8 cellular contexts compared by ENCODE assay signal in genomic region chr17:58517928-58518609, GRCh38. TPM values are rescaled to one million over a fixed set of nuclear protein-coding genes. Genes with fewer than 3 reads are reported as not detected.
DNase-seq lines count a peak whose midpoint lies in the region; ATAC-seq lines count a peak whose summit lies in the region.

No MANE protein-coding gene starts in this region.

- intact Hi-C loops in left colon (cut with DNase I, micrococcal nuclease): loop anchor here in 1 of 2 donors (10.0 kb wide), 1 partner anchor 177 kb away; the partner anchor contains the start of genes RAD51C and TEX14

- H3K9me3 Mint-ChIP-seq in activated CD4-positive, alpha-beta T cell treated with anti-CD3 and anti-CD28 coated beads, Interleukin-2, amount 10 ng/mL, durations not matched to agents 7 days and 5 days: no peaks in the 10 kb centered on the region

- H3K4me3 Mint-ChIP-seq in activated CD4-positive, alpha-beta T cell treated with anti-CD3 and anti-CD28 coated beads, Interleukin-2, amount 10 ng/mL, durations not matched to agents 7 days and 5 days: peak overlapping the region; percentile 86

- peak; percentile 98 to 100 (median 100) for DNase-seq in C1 segment of cervical spinal cord (lab: John Stamatoyannopoulos, UW)
- DNase-seq in NCI-H526 treated with DMSO at 0.1 percent for 48 hours (lab: John Stamatoyannopoulos, UW): peak; percentile 99
- DNase-seq in activated CD4-positive, alpha-beta T cell treated with anti-CD3 and anti-CD28 coated beads, Interleukin-2, amount 10 ng/mL, durations not matched to agents 7 days and 5 days: peak; percentile 100
- DNase-seq in cortex of kidney (lab: John Stamatoyannopoulos, UW): peak; percentile 92
- DNase-seq in left colon: peak; percentile 99 to 100
- DNase-seq in stimulated activated CD4-positive, alpha-beta T cell treated with anti-CD3 and anti-CD28 coated beads, Interleukin-1b, Interleukin-23, amount 100 ng/mL, for 4 hours (ENCODE audit: low read depth in 2 of 2): peak; percentile 96 to 98

- CTCF ChIA-PET in activated CD4-positive, alpha-beta T cell treated with anti-CD3 and anti-CD28 coated beads, Interleukin-2, amount 10 ng/mL, durations not matched to agents 7 days and 5 days (lab: Charles Lee): interaction anchor here (0.8 to 3.1 kb wide), 9 partner anchors 12 to 632 kb away, joined by 3 to 14 read pairs (median 3); a partner anchor contains a TSS

- H3K27me3 Mint-ChIP-seq in activated CD4-positive, alpha-beta T cell treated with anti-CD3 and anti-CD28 coated beads, Interleukin-2, amount 10 ng/mL, durations not matched to agents 7 days and 5 days: no peaks in the 10 kb centered on the region

- H3K36me3 Mint-ChIP-seq in activated CD4-positive, alpha-beta T cell treated with anti-CD3 and anti-CD28 coated beads, Interleukin-2, amount 10 ng/mL, durations not matched to agents 7 days and 5 days (ENCODE audit: low read depth): peaks cover 11% of the 10 kb centered on the region

- ATAC-seq in GM19351 (IDR thresholded peaks at IDR 0.05; ENCODE audit: unreplicated experiment) (peak; percentile 75), HG03520 (IDR thresholded peaks at IDR 0.05; ENCODE audit: unreplicated experiment) (peak; percentile 80), left colon (peak; percentile 74)

- H3K27ac Mint-ChIP-seq in activated CD4-positive, alpha-beta T cell treated with anti-CD3 and anti-CD28 coated beads, Interleukin-2, amount 10 ng/mL, durations not matched to agents 7 days and 5 days: peak overlapping the region; percentile 93

- POLR2A ChIA-PET in activated CD4-positive, alpha-beta T cell treated with anti-CD3 and anti-CD28 coated beads, Interleukin-2, amount 10 ng/mL, durations not matched to agents 7 days and 5 days (lab: Charles Lee): interaction anchor here (0.6 to 2.1 kb wide), 2 partner anchors 114 to 162 kb away, joined by 6 to 33 read pairs; no protein-coding TSS in a partner anchor

- peaks cover 45% of the 10 kb centered on the region for H3K4me1 Mint-ChIP-seq in activated CD4-positive, alpha-beta T cell treated with anti-CD3 and anti-CD28 coated beads, Interleukin-2, amount 10 ng/mL, durations not matched to agents 7 days and 5 days

RNA-seq across cellular contexts. Expression of gene MTMR4, which starts 3.6 kb away (rescaled TPM):
- 10 to 100 TPM; 48.9 to 55.9 TPM for total RNA-seq in activated CD4-positive, alpha-beta T cell treated with anti-CD3 and anti-CD28 coated beads, Interleukin-2, amount 10 ng/mL, durations not matched to agents 7 days and 5 days
- 10 to 100 TPM; 42.2 to 52.4 TPM for total RNA-seq in left colon

RNA-seq across cellular contexts. Expression of gene HSF5, which starts 29.9 kb away (rescaled TPM):
- under 1 TPM; 0.77 to 0.89 TPM for total RNA-seq in activated CD4-positive, alpha-beta T cell treated with anti-CD3 and anti-CD28 coated beads, Interleukin-2, amount 10 ng/mL, durations not matched to agents 7 days and 5 days
- not detected for total RNA-seq in left colon

Comparison
In these comparisons a context has a peak if more than half of its experiments do, and no peak if none do; other contexts are left out.
1. Peak in every context shown above with its lines: DNase-seq and ATAC-seq.